ENCODE assay signal across 13 cellular contexts in genomic region chr9:121182976-121183375, GRCh38. TPM values are rescaled to one million over a fixed set of nuclear protein-coding genes. Genes with fewer than 3 reads are reported as not detected.
DNase-seq lines count a peak whose midpoint lies in the region; ATAC-seq and TF ChIP-seq lines count a peak whose summit lies in the region.
"Had no signal": no experiment of that assay in that cellular context is flagged by ENCODE, and none has a peak within 500 bp of the region (broad histone marks: within the 10 kb centered on the region; RNA-seq: fewer than 3 reads in every experiment).

No MANE protein-coding gene starts in this region.

- H3K9me2 ChIP-seq in Karpas-422 (replicated peaks; ENCODE audit: insufficient read depth, low read length) = no peaks in the 10 kb centered on the region

- no peaks in the 10 kb centered on the region for H3K9me3 ChIP-seq in Karpas-422 (ENCODE audit: low read length)
- no peaks in the 10 kb centered on the region for H3K9me3 ChIP-seq in neutrophil
- H3K9me3 ChIP-seq in testis = no peaks in the 10 kb centered on the region
- H3K9me3 ChIP-seq: HAP-1 had no signal

- peak; percentile 14 for DNase-seq in SIG-M5 treated with dmso at 0.1 percent for 504 hours (lab: John Stamatoyannopoulos, UW; ENCODE audit: unreplicated experiment)
- no peak for DNase-seq in SIG-M5 (lab: John Stamatoyannopoulos, UW)
- DNase-seq in Karpas-422 = peak; percentile 65
- no peak for DNase-seq in activated naive CD8-positive, alpha-beta T cell treated with anti-CD3 and anti-CD28 coated beads, Interleukin-2, amount 50 U/mL, for 24 hours
- no peak for DNase-seq in testis
- no peak for DNase-seq in dorsolateral prefrontal cortex
- DNase-seq: amygdala; NCI-H1436; NCI-H524 treated with DMSO at 0.1 percent for 48 hours; stimulated activated CD4-positive, alpha-beta T cell treated with anti-CD3 and anti-CD28 coated beads, Interleukin-12 subunit alpha, Interleukin-12 subunit beta, amount 100 ng/mL, for 4 hours had no signal

- H3K36me3 ChIP-seq in Karpas-422 (ENCODE audit: insufficient read depth, low read length) (peaks cover 49% of the 10 kb centered on the region), neutrophil (peaks cover 44% of the 10 kb centered on the region), testis (ENCODE audit: low read depth, missing control alignments) (no peaks in the 10 kb centered on the region)

- H3K27me3 Mint-ChIP-seq in activated naive CD8-positive, alpha-beta T cell treated with anti-CD3 and anti-CD28 coated beads, Interleukin-2, amount 50 U/mL, for 24 hours = no peaks in the 10 kb centered on the region

- H3K4me1 ChIP-seq in Karpas-422 (ENCODE audit: low read length) = peaks cover 88% of the 10 kb centered on the region
- peaks cover 36 to 41% of the 10 kb centered on the region in 2 experiments for H3K4me1 ChIP-seq in neutrophil (ENCODE audit: control insufficient read depth in 1 of 2, insufficient read depth in 1 of 2, low read depth in 1 of 2, low read length in 1 of 2)
- peaks cover 5% of the 10 kb centered on the region for H3K4me1 ChIP-seq in testis
- H3K4me1 ChIP-seq: HAP-1 had no signal

- TF ChIP-seq CTCF in neutrophil (IDR thresholded peaks at IDR 0.05) (no peak), testis (IDR thresholded peaks at IDR 0.05) (no peak), dorsolateral prefrontal cortex (IDR thresholded peaks at IDR 0.05 in 54 of 56, conservative IDR thresholded peaks at IDR 0.05 in 2 of 56; ENCODE audit: low read depth in 1 of 56, partially characterized antibody in 56 of 56) (no peak)

- peaks cover 9% of the 10 kb centered on the region for H4K20me1 ChIP-seq in Karpas-422 (ENCODE audit: insufficient read depth, low read depth, low read length)

- H2AFZ ChIP-seq in Karpas-422 (ENCODE audit: low read length) = no peak overlapping the region

- intact Hi-C loops in testis (cut with DNase I; ENCODE audit: low total_unique reads) (no loop called here), dorsolateral prefrontal cortex (cut with DNase I) (no loop called here)

- no peak for TF ChIP-seq POLR2A in testis (IDR thresholded peaks at IDR 0.05)

- ATAC-seq in activated naive CD8-positive, alpha-beta T cell treated with anti-CD3 and anti-CD28 coated beads, Interleukin-2, amount 50 U/mL, for 24 hours = no peak
- no peak for ATAC-seq in HG03354 (IDR thresholded peaks at IDR 0.05; ENCODE audit: poor library complexity, severe bottlenecking, unreplicated experiment)

- H3K4me1 Mint-ChIP-seq in activated naive CD8-positive, alpha-beta T cell treated with anti-CD3 and anti-CD28 coated beads, Interleukin-2, amount 50 U/mL, for 24 hours = peaks cover 58% of the 10 kb centered on the region

- peaks cover 55% of the 10 kb centered on the region for H3K36me3 Mint-ChIP-seq in activated naive CD8-positive, alpha-beta T cell treated with anti-CD3 and anti-CD28 coated beads, Interleukin-2, amount 50 U/mL, for 24 hours (ENCODE audit: low read depth)

- no peaks in the 10 kb centered on the region for H3K9me3 Mint-ChIP-seq in activated naive CD8-positive, alpha-beta T cell treated with anti-CD3 and anti-CD28 coated beads, Interleukin-2, amount 50 U/mL, for 24 hours

- no peaks in the 10 kb centered on the region for H3K27me3 ChIP-seq in Karpas-422 (ENCODE audit: low read length)
- H3K27me3 ChIP-seq in neutrophil = no peaks in the 10 kb centered on the region
- H3K27me3 ChIP-seq in testis = no peaks in the 10 kb centered on the region
- H3K27me3 ChIP-seq in dorsolateral prefrontal cortex = no peaks in the 10 kb centered on the region

- peak overlapping the region; percentile 83 for H3K27ac ChIP-seq in Karpas-422 (ENCODE audit: low read length)
- peak overlapping the region; percentile 48 for H3K27ac ChIP-seq in neutrophil
- H3K27ac ChIP-seq in testis = no peak overlapping the region
- H3K27ac ChIP-seq in dorsolateral prefrontal cortex = no peak overlapping the region

- peak overlapping the region; percentile 58 for H3K4me2 ChIP-seq in Karpas-422 (ENCODE audit: low read depth, low read length, poor library complexity, severe bottlenecking)

- no peak overlapping the region for H3K4me3 Mint-ChIP-seq in activated naive CD8-positive, alpha-beta T cell treated with anti-CD3 and anti-CD28 coated beads, Interleukin-2, amount 50 U/mL, for 24 hours

- H3K9ac ChIP-seq in Karpas-422 (ENCODE audit: low read length) = peak overlapping the region; percentile 32

- H3K79me2 ChIP-seq in Karpas-422 (ENCODE audit: low read length) = peaks cover 92% of the 10 kb centered on the region

- H3K27ac Mint-ChIP-seq in activated naive CD8-positive, alpha-beta T cell treated with anti-CD3 and anti-CD28 coated beads, Interleukin-2, amount 50 U/mL, for 24 hours = peak overlapping the region; percentile 67

- H3K4me3 ChIP-seq in Karpas-422 (ENCODE audit: low read length) = peak overlapping the region; percentile 15; the same call in 1 of the 2 replicates
- H3K4me3 ChIP-seq in neutrophil (ENCODE audit: low read depth in 1 of 2, low read length in 1 of 2) = no peak overlapping the region
- no peak overlapping the region for H3K4me3 ChIP-seq in testis
- no peak overlapping the region for H3K4me3 ChIP-seq in dorsolateral prefrontal cortex
- H3K4me3 ChIP-seq: HAP-1 had no signal

RNA-seq across cellular contexts. Expression of gene RAB14, which starts 18.7 kb away (rescaled TPM):
- total RNA-seq in Karpas-422 (2014; rRNA removed; shearing (Covaris generic); ENCODE audit: low replicate concordance) = 17.4 and 49.5 TPM in 2 replicates
- total RNA-seq in testis (10 to 100 TPM; 44.6 to 51.1 TPM), dorsolateral prefrontal cortex (100 to 1,000 TPM in 55 of 120 experiments, 10 to 100 TPM in 65; 57.6 to 139 (median 99.3) TPM)
- polyA plus RNA-seq in testis (ENCODE audit: insufficient read depth, low read depth, low replicate concordance) = 66.7 TPM

Comparison
In these comparisons a context has a peak if more than half of its experiments do, and no peak if none do; other contexts are left out.
1. DNase-seq: peak in SIG-M5 treated with dmso at 0.1 percent for 504 hours (single experiment) and Karpas-422 (single experiment); none in SIG-M5 (single experiment), activated naive CD8-positive, alpha-beta T cell treated with anti-CD3 and anti-CD28 coated beads, Interleukin-2, amount 50 U/mL, for 24 hours (single experiment), testis (single experiment) and dorsolateral prefrontal cortex (0 of 10).
2. H3K27ac ChIP-seq: peak in Karpas-422 (single experiment) and neutrophil (single experiment); none in testis (0 of 2) and dorsolateral prefrontal cortex (0 of 59).